Comparison of ENCODE assay signal across 8 cellular contexts in the genomic region with DNA sequence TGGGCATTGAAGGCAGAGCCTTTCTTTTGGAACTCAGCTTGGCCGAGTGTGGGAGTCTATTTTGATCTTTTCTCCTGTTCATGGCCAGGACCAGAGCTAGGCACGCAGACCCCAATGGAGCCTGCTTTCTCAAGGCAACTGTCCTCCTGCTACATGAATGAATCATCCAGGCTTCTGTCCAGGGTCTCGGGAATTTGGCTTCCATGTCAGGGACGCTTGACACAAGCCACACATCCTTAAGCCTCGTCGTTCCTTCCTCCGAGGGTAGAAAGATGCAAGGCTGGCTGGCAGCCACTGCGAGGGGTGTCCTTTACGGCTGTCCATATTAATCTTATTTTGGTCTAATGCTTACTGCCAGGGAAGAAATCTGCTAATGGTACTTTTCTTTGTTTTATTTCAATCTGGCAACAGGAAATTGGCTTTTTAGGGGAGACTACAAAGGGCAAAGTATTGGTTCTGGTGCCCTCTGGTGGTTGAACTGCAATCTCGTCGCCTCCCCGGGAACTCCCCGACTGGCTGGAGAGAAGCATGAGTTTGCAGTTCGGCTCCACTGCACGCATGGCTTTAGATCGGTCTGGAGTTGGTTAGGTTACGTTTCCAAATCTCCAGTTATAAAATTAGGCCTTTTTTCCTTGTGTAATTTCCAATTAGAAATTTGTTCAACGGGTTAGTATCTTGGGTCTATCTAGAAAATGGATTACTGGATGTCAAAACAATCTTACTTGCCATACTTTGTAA.
DNase-seq lines count a peak whose midpoint lies in the region; ATAC-seq and TF ChIP-seq lines count a peak whose summit lies in the region.

No MANE protein-coding gene starts in this region.

- CTCF ChIA-PET in CD8-positive, alpha-beta T cell (lab: Charles Lee) = interaction anchor here (0.8 to 1.9 kb wide), 6 partner anchors 7 to 270 kb away, joined by 3 to 10 read pairs (median 4); no protein-coding TSS in a partner anchor

- ATAC-seq in CD8-positive, alpha-beta T cell = peak; percentile 85
- ATAC-seq in GM21447 (IDR thresholded peaks at IDR 0.05; ENCODE audit: unreplicated experiment) = peak; percentile 40
- ATAC-seq in activated T-helper 17 cell treated with anti-CD3 and anti-CD28 coated beads, Interleukin-2, amount 50 U/mL, for 72 hours (replicated peaks) = peak; percentile 92

- H3K4me1 Mint-ChIP-seq in CD8-positive, alpha-beta T cell (ENCODE audit: low read depth) = peaks cover 8% of the 10 kb centered on the region
- peaks cover 9% of the 10 kb centered on the region for H3K4me1 Mint-ChIP-seq in activated T-helper 17 cell treated with anti-CD3 and anti-CD28 coated beads, Interleukin-2, amount 50 U/mL, for 72 hours

- intact Hi-C loops in CD8-positive, alpha-beta T cell (cut with DNase I, micrococcal nuclease) = loop anchor here (1.0 to 10.0 kb wide), 3 partner anchors 93 to 609 kb away; no protein-coding TSS in a partner anchor

- no peaks in the 10 kb centered on the region for H3K4me1 ChIP-seq in CD8-positive, alpha-beta T cell (ENCODE audit: insufficient read depth, low read length)
- H3K4me1 ChIP-seq in subcutaneous abdominal adipose tissue (ENCODE audit: control insufficient read depth in 5 of 5, insufficient read depth in 5 of 5, low read length in 5 of 5) = peaks cover 0 to 19% (median 17%) of the 10 kb centered on the region in 5 donors

- no peaks in the 10 kb centered on the region for H3K36me3 ChIP-seq in CD8-positive, alpha-beta T cell (ENCODE audit: insufficient read depth, low read length)
- H3K36me3 ChIP-seq in subcutaneous abdominal adipose tissue (ENCODE audit: control insufficient read depth in 5 of 5, insufficient read depth in 5 of 5, low read length in 5 of 5) = no peaks in the 10 kb centered on the region

- no peak overlapping the region for H3K9ac ChIP-seq in subcutaneous abdominal adipose tissue (ENCODE audit: low read length in 5 of 5)

- H3K9me3 Mint-ChIP-seq in CD8-positive, alpha-beta T cell = no peaks in the 10 kb centered on the region
- H3K9me3 Mint-ChIP-seq in activated T-helper 17 cell treated with anti-CD3 and anti-CD28 coated beads, Interleukin-2, amount 50 U/mL, for 72 hours = no peaks in the 10 kb centered on the region

- no peak overlapping the region for H3K27ac Mint-ChIP-seq in CD8-positive, alpha-beta T cell
- peak overlapping the region; percentile 51 for H3K27ac Mint-ChIP-seq in activated T-helper 17 cell treated with anti-CD3 and anti-CD28 coated beads, Interleukin-2, amount 50 U/mL, for 72 hours

- H3K4me3 Mint-ChIP-seq in CD8-positive, alpha-beta T cell = no peak overlapping the region
- peak overlapping the region; percentile 5 for H3K4me3 Mint-ChIP-seq in activated T-helper 17 cell treated with anti-CD3 and anti-CD28 coated beads, Interleukin-2, amount 50 U/mL, for 72 hours

- H3K4me3 ChIP-seq in CD8-positive, alpha-beta T cell (ENCODE audit: low read depth, low read length) = no peak overlapping the region
- peak overlapping the region; percentile 3 to 50 (median 17) for H3K4me3 ChIP-seq in subcutaneous abdominal adipose tissue (ENCODE audit: low read depth in 1 of 5, low read length in 5 of 5)

- no peaks in the 10 kb centered on the region for H3K36me3 Mint-ChIP-seq in CD8-positive, alpha-beta T cell
- no peaks in the 10 kb centered on the region for H3K36me3 Mint-ChIP-seq in activated T-helper 17 cell treated with anti-CD3 and anti-CD28 coated beads, Interleukin-2, amount 50 U/mL, for 72 hours (ENCODE audit: low read depth)

- POLR2A ChIA-PET in CD8-positive, alpha-beta T cell (lab: Charles Lee) = interaction anchor here (0.6 kb wide), 1 partner anchor 178 kb away, joined by 3 read pairs; the partner anchor contains the start of gene MALT1

- no peaks in the 10 kb centered on the region for H3K27me3 ChIP-seq in CD8-positive, alpha-beta T cell (ENCODE audit: insufficient read depth, low read length)
- H3K27me3 ChIP-seq in subcutaneous abdominal adipose tissue (ENCODE audit: control insufficient read depth in 5 of 5, insufficient read depth in 4 of 5, low read length in 5 of 5) = peaks cover 0 to 3% (median 0%) of the 10 kb centered on the region in 5 donors

- peak; percentile 71 for TF ChIP-seq CTCF in CD8-positive, alpha-beta T cell (IDR thresholded peaks at IDR 0.05)
- peak; percentile 85 for TF ChIP-seq CTCF in LNCAP (IDR thresholded peaks at IDR 0.05)

- H3K27me3 Mint-ChIP-seq in CD8-positive, alpha-beta T cell (ENCODE audit: low read depth) = peaks cover 32% of the 10 kb centered on the region
- peaks cover 27% of the 10 kb centered on the region for H3K27me3 Mint-ChIP-seq in activated T-helper 17 cell treated with anti-CD3 and anti-CD28 coated beads, Interleukin-2, amount 50 U/mL, for 72 hours

- H3K27ac ChIP-seq in CD8-positive, alpha-beta T cell (ENCODE audit: low read depth, low read length) = no peak overlapping the region
- H3K27ac ChIP-seq in subcutaneous abdominal adipose tissue (ENCODE audit: low read depth, low read length) = no peak overlapping the region

- peak; percentile 26 to 78 (median 60) for DNase-seq in CD8-positive, alpha-beta T cell
- DNase-seq in RPMI8226 (peak; percentile 86), fibroblast of the conjunctiva (ENCODE audit: low read depth) (peak; percentile 77), occipital lobe (lab: John Stamatoyannopoulos, UW) (peak; percentile 58)

- no peaks in the 10 kb centered on the region for H3K9me3 ChIP-seq in CD8-positive, alpha-beta T cell (ENCODE audit: low read length)
- H3K9me3 ChIP-seq in subcutaneous abdominal adipose tissue (ENCODE audit: control insufficient read depth in 5 of 5, low read length in 5 of 5) = no peaks in the 10 kb centered on the region

Comparison
In these comparisons a context has a peak if more than half of its experiments do, and no peak if none do; other contexts are left out.
1. ATAC-seq: peak in every context shown above with its lines; median percentile 92 in activated T-helper 17 cell treated with anti-CD3 and anti-CD28 coated beads, Interleukin-2, amount 50 U/mL, for 72 hours; 85 in CD8-positive, alpha-beta T cell; 40 in GM21447.